ENCODE assay signal across 11 cellular contexts in the genomic region with DNA sequence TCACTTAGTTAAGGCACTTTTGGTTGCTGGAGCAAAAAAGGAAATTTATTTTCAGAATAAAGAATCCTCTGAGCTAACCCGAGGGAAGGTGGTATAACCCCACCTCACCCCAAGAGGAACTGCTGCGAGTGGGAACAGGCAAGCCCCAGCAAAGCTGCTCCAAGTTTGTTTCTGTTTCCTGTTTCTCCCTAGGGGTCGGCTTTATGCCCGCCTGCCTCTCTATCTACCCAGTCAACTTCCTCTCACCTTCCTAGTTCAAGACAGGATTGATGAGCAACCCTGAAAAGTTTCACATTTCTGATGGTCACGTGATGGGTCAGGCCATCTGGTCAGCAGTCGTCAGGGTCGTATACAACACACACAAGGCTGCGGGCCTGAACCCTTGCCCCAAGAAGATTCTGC. TPM values are rescaled to one million over a fixed set of nuclear protein-coding genes. Genes with fewer than 3 reads are reported as not detected.
DNase-seq lines count a peak whose midpoint lies in the region; ATAC-seq, FAIRE-seq and TF ChIP-seq lines count a peak whose summit lies in the region.
"Had no signal": no experiment of that assay in that cellular context is flagged by ENCODE, and none has a peak within 500 bp of the region (broad histone marks: within the 10 kb centered on the region; RNA-seq: fewer than 3 reads in every experiment).

No MANE protein-coding gene starts in this region.

- FAIRE-seq in kidney (lab: Jason Lieb, UNC): no peak
- FAIRE-seq: G401.6 had no signal

- H3K4me1 ChIP-seq in kidney (ENCODE audit: control insufficient read depth in 1 of 2, insufficient read depth in 1 of 2, low read depth in 1 of 2, low read length in 2 of 2): peaks cover 15 to 35% of the 10 kb centered on the region in 2 donors

- DNase-seq in ELF-1 (ENCODE audit: low read depth, low spot score) (peak; percentile 82), SK-N-MC (ENCODE audit: low read depth, low spot score) (no peak), left kidney (ENCODE audit: low read depth, low spot score) (peak; percentile 81), NCI-H1092 treated with DMSO at 0.1 percent for 48 hours (lab: John Stamatoyannopoulos, UW) (no peak), kidney (no peak)
- no peak for DNase-seq in activated CD4-positive, alpha-beta T cell treated with anti-CD3 and anti-CD28 coated beads for 1 hour
- DNase-seq in activated CD4-positive, alpha-beta T cell treated with anti-CD3 and anti-CD28 coated beads, Interleukin-2, amount 50 U/mL, for 4 hours: no peak

- ATAC-seq in HG02642 (IDR thresholded peaks at IDR 0.05; ENCODE audit: poor library complexity, unreplicated experiment): peak; percentile 46

- TF ChIP-seq CTCF in kidney (IDR thresholded peaks at IDR 0.05; ENCODE audit: borderline replicate concordance, extremely low read depth, insufficient read depth): no peak

- intact Hi-C loops in kidney (cut with DNase I): no loop called here

- H3K27ac ChIP-seq in SK-N-MC (peak overlapping the region; percentile 60; the same call in 1 of the 2 replicates), kidney (ENCODE audit: low read depth in 2 of 2, low read length in 2 of 2) (no peak overlapping the region)
- H3K27ac ChIP-seq: VCaP had no signal

- H3K9ac ChIP-seq in SK-N-MC (ENCODE audit: insufficient read length): peak overlapping the region; percentile 30
- no peak overlapping the region for H3K9ac ChIP-seq in kidney (ENCODE audit: low read length in 2 of 2)

- H3K36me3 ChIP-seq in SK-N-MC (ENCODE audit: insufficient read depth, low read length) (no peaks in the 10 kb centered on the region), kidney (ENCODE audit: control insufficient read depth in 1 of 2, insufficient read depth in 2 of 2, low read length in 2 of 2) (no peaks in the 10 kb centered on the region)

- H3K4me3 ChIP-seq in SK-N-MC (peak overlapping the region; percentile 72), kidney (ENCODE audit: low read length in 2 of 2) (peak overlapping the region in 1 of 2 donors; percentile 1)
- H3K4me3 ChIP-seq: lung had no signal

- H3K9me3 ChIP-seq in SK-N-MC (ENCODE audit: low read depth, low read length): no peaks in the 10 kb centered on the region
- no peaks in the 10 kb centered on the region for H3K9me3 ChIP-seq in kidney (ENCODE audit: control insufficient read depth in 1 of 2, low read length in 2 of 2)

RNA-seq across cellular contexts. Expression of a gene that starts 31.1 kb away (rescaled TPM):
- total RNA-seq in kidney: 149 TPM
- polyA plus RNA-seq in kidney (ENCODE audit: insufficient read depth, low read depth, low replicate concordance): 9.5 TPM

Comparison
In these comparisons a context has a peak if more than half of its experiments do, and no peak if none do; other contexts are left out.
1. DNase-seq: peak in ELF-1 (single experiment) and left kidney (single experiment); none in SK-N-MC (single experiment), activated CD4-positive, alpha-beta T cell treated with anti-CD3 and anti-CD28 coated beads for 1 hour (single experiment), NCI-H1092 treated with DMSO at 0.1 percent for 48 hours (single experiment), kidney (single experiment) and activated CD4-positive, alpha-beta T cell treated with anti-CD3 and anti-CD28 coated beads, Interleukin-2, amount 50 U/mL, for 4 hours (0 of 2).